Comparison of ENCODE assay signal across 11 cellular contexts in genomic region chr9:3385871-3386270, GRCh38.
DNase-seq lines count a peak whose midpoint lies in the region; ATAC-seq, FAIRE-seq and TF ChIP-seq lines count a peak whose summit lies in the region.
"Had no signal": no experiment of that assay in that cellular context is flagged by ENCODE, and none has a peak within 500 bp of the region (broad histone marks: within the 10 kb centered on the region; RNA-seq: fewer than 3 reads in every experiment).

No MANE protein-coding gene starts in this region.

- peak; percentile 25 for DNase-seq in GM13977 (ENCODE audit: low spot score)
- peak in 1 of 2 donors; percentile 41 for DNase-seq in activated naive CD4-positive, alpha-beta T cell treated with anti-CD3 and anti-CD28 coated beads, Interleukin-2, amount 50 U/mL, for 72 hours (ENCODE audit: low spot score in 2 of 2)
- no peak for DNase-seq in heart left ventricle
- DNase-seq in NCI-H146 treated with DMSO at 0.1 percent for 48 hours (lab: John Stamatoyannopoulos, UW; ENCODE audit: unreplicated experiment): no peak
- DNase-seq in HTR-8/SVneo (ENCODE audit: insufficient read length, low spot score): no peak
- no peak for DNase-seq in SK-N-DZ (ENCODE audit: low spot score)
- DNase-seq: activated gamma-delta T cell treated with Interleukin-2 at 50 U/mL for 16 hours, Calu3, PC-9 had no signal

- intact Hi-C loops in heart left ventricle (cut with DNase I): no loop called here

- peaks cover 0 to 13% of the 10 kb centered on the region in 2 donors for H3K9me3 Mint-ChIP-seq in activated naive CD4-positive, alpha-beta T cell treated with anti-CD3 and anti-CD28 coated beads, Interleukin-2, amount 50 U/mL, for 72 hours

- WGBS in heart left ventricle, 4 donors: 91 to 99% (median 94%) methylated on average over 1 of the region's 1 CpG

- H3K27ac ChIP-seq in heart left ventricle: no peak overlapping the region
- H3K27ac ChIP-seq: PC-9 had no signal

- in situ Hi-C loops in GM13977 (cut with MboI; ENCODE audit: low pct_unique_long_range_greater_than_20kb, low sequenced_read_pairs, unreplicated experiment): no loop called here

- TF ChIP-seq POLR2A in heart left ventricle (IDR thresholded peaks at IDR 0.05): no peak

- H3K27ac Mint-ChIP-seq in activated naive CD4-positive, alpha-beta T cell treated with anti-CD3 and anti-CD28 coated beads, Interleukin-2, amount 50 U/mL, for 72 hours: peak overlapping the region in 1 of 2 donors; percentile 30

- peaks cover 0 to 9% (median 0%) of the 10 kb centered on the region in 12 donors for H3K9me3 ChIP-seq in heart left ventricle

- no peak overlapping the region for H3K4me3 ChIP-seq in heart left ventricle
- H3K4me3 ChIP-seq: PC-9 had no signal

- no peaks in the 10 kb centered on the region for H3K27me3 ChIP-seq in heart left ventricle

- FAIRE-seq in HTR-8/SVneo (lab: Jason Lieb, UNC): no peak

- peaks cover 0 to 6% (median 0%) of the 10 kb centered on the region in 12 donors for H3K4me1 ChIP-seq in heart left ventricle

- H3K36me3 Mint-ChIP-seq in activated naive CD4-positive, alpha-beta T cell treated with anti-CD3 and anti-CD28 coated beads, Interleukin-2, amount 50 U/mL, for 72 hours: peaks cover 18 to 43% of the 10 kb centered on the region in 2 donors

- no peaks in the 10 kb centered on the region for H3K36me3 ChIP-seq in heart left ventricle

- TF ChIP-seq CTCF in GM13977 (IDR thresholded peaks at IDR 0.05; ENCODE audit: extremely low read depth, insufficient read depth, missing control alignments): no peak
- TF ChIP-seq CTCF in heart left ventricle (IDR thresholded peaks at IDR 0.05): no peak

- ATAC-seq in GM21367 (IDR thresholded peaks at IDR 0.05; ENCODE audit: unreplicated experiment) (peak; percentile 72), HG03196 (IDR thresholded peaks at IDR 0.05; ENCODE audit: unreplicated experiment) (peak; percentile 86), heart left ventricle (no peak)
- peak; percentile 100 for ATAC-seq in activated naive CD4-positive, alpha-beta T cell treated with anti-CD3 and anti-CD28 coated beads, Interleukin-2, amount 50 U/mL, for 72 hours

Comparison
In these comparisons a context has a peak if more than half of its experiments do, and no peak if none do; other contexts are left out.
1. ATAC-seq: peak in GM21367 (single experiment), HG03196 (single experiment) and activated naive CD4-positive, alpha-beta T cell treated with anti-CD3 and anti-CD28 coated beads, Interleukin-2, amount 50 U/mL, for 72 hours (2 of 2); none in heart left ventricle (0 of 4).